8 cellular contexts compared by ENCODE assay signal in genomic region chr7:140230517-140230861, GRCh38. TPM values are rescaled to one million over a fixed set of nuclear protein-coding genes. Genes with fewer than 3 reads are reported as not detected.
DNase-seq lines count a peak whose midpoint lies in the region; TF ChIP-seq lines count a peak whose summit lies in the region.

No MANE protein-coding gene starts in this region.

- no peaks in the 10 kb centered on the region for H3K36me3 Mint-ChIP-seq in activated T-cell treated with anti-CD3 and anti-CD28 coated beads, Interleukin-2, amount 50 U/mL, for 24 hours (ENCODE audit: low read depth)

- H3K9ac ChIP-seq in KMS-11: peak overlapping the region; percentile 41

- H3K36me3 ChIP-seq in KMS-11 (ENCODE audit: insufficient read depth): no peaks in the 10 kb centered on the region

- no peaks in the 10 kb centered on the region for H3K27me3 Mint-ChIP-seq in activated T-cell treated with anti-CD3 and anti-CD28 coated beads, Interleukin-2, amount 50 U/mL, for 24 hours

- TF ChIP-seq CTCF in KMS-11 (conservative IDR thresholded peaks at IDR 0.05; ENCODE audit: low read depth, low read length): no peak
- no peak for TF ChIP-seq CTCF in foreskin fibroblast (IDR thresholded peaks at IDR 0.05; ENCODE audit: low read depth, low read length)

- H3K4me1 ChIP-seq in KMS-11 (ENCODE audit: low read depth, poor library complexity, severe bottlenecking): peaks cover 12% of the 10 kb centered on the region

- peak overlapping the region; percentile 88 for H3K4me2 ChIP-seq in KMS-11

- H3K4me3 ChIP-seq in KMS-11 (IDR thresholded peaks at IDR 0.05; ENCODE audit: insufficient read depth, low read depth, low read length): no peak overlapping the region
- H3K4me3 ChIP-seq in foreskin fibroblast (ENCODE audit: low read depth in 1 of 2, low read length in 2 of 2): peak overlapping the region; percentile 44 to 53

- peaks cover 22% of the 10 kb centered on the region; the same call in 1 of the 2 replicates for H3K27me3 ChIP-seq in KMS-11 (ENCODE audit: insufficient read depth, low read depth)

- peak overlapping the region; percentile 81 for H3K4me3 Mint-ChIP-seq in activated T-cell treated with anti-CD3 and anti-CD28 coated beads, Interleukin-2, amount 50 U/mL, for 24 hours

- no peaks in the 10 kb centered on the region for H3K9me3 Mint-ChIP-seq in activated T-cell treated with anti-CD3 and anti-CD28 coated beads, Interleukin-2, amount 50 U/mL, for 24 hours

- DNase-seq in EH (ENCODE audit: low read depth) (peak; percentile 15), foreskin fibroblast (peak; percentile 34 to 50), posterior vena cava (ENCODE audit: low spot score) (peak; percentile 88), ureter (ENCODE audit: low spot score) (peak; percentile 56), NCI-H510A (lab: John Stamatoyannopoulos, UW) (no peak), DMS153 treated with DMSO at 0.1 percent for 48 hours (lab: John Stamatoyannopoulos, UW; ENCODE audit: unreplicated experiment) (no peak)
- peak; percentile 87 for DNase-seq in activated T-cell treated with anti-CD3 and anti-CD28 coated beads, Interleukin-2, amount 50 U/mL, for 24 hours

- H3K27ac Mint-ChIP-seq in activated T-cell treated with anti-CD3 and anti-CD28 coated beads, Interleukin-2, amount 50 U/mL, for 24 hours: peak overlapping the region; percentile 98

- no peaks in the 10 kb centered on the region for H4K20me1 ChIP-seq in KMS-11 (ENCODE audit: insufficient read depth)

- intact Hi-C loops in posterior vena cava (cut with DNase I): no loop called here

- no peaks in the 10 kb centered on the region for H3K79me2 ChIP-seq in KMS-11 (ENCODE audit: insufficient read depth, low read depth)

- no peak overlapping the region for H3K27ac ChIP-seq in KMS-11

- H3K4me1 Mint-ChIP-seq in activated T-cell treated with anti-CD3 and anti-CD28 coated beads, Interleukin-2, amount 50 U/mL, for 24 hours (ENCODE audit: low read depth): peaks cover 48% of the 10 kb centered on the region

- H2AFZ ChIP-seq in KMS-11 (ENCODE audit: low read depth): peak overlapping the region; percentile 89

RNA-seq across cellular contexts. Expression of gene KDM7A, which starts 53.7 kb away (rescaled TPM):
- total RNA-seq in posterior vena cava: 10 to 100 TPM; 15.4 to 23.1 TPM
- 17.7 TPM for total RNA-seq in ureter

Comparison
In these comparisons a context has a peak if more than half of its experiments do, and no peak if none do; other contexts are left out.
1. DNase-seq: peak in EH (single experiment), activated T-cell treated with anti-CD3 and anti-CD28 coated beads, Interleukin-2, amount 50 U/mL, for 24 hours (single experiment), foreskin fibroblast (2 of 2), posterior vena cava (single experiment) and ureter (single experiment); none in NCI-H510A (single experiment) and DMS153 treated with DMSO at 0.1 percent for 48 hours (single experiment).